1 cellular context compared by ENCODE assay signal in genomic region chr3:184378650-184379374, GRCh38.
TF ChIP-seq lines count a peak whose summit lies in the region.

No MANE protein-coding gene starts in this region.

TF ChIP-seq in SK-N-SH treated with all-trans-retinoic acid at 6 μM for 48 hours, 23 proteins besides CTCF, POLR2A, EP300 and RAD21 (continued from another document):
- TF ChIP-seq ZNF565 (CRISPR knock-in tag; conservative IDR thresholded peaks at IDR 0.05; ENCODE audit: low read depth) (no peak), ISL1 (CRISPR knock-in tag; IDR thresholded peaks at IDR 0.05) (no peak), POU6F1 (CRISPR knock-in tag; IDR thresholded peaks at IDR 0.05; ENCODE audit: borderline replicate concordance, low read depth) (no peak), SNAI2 (CRISPR knock-in tag; IDR thresholded peaks at IDR 0.05) (no peak), ZNF70 (CRISPR knock-in tag; IDR thresholded peaks at IDR 0.05) (no peak), TCF4 (CRISPR knock-in tag; IDR thresholded peaks at IDR 0.05; ENCODE audit: borderline replicate concordance) (no peak), CSRNP3 (CRISPR knock-in tag; IDR thresholded peaks at IDR 0.05) (no peak), ARNTL (CRISPR knock-in tag; IDR thresholded peaks at IDR 0.05; ENCODE audit: borderline replicate concordance, low read depth) (no peak), ZC3H10 (CRISPR knock-in tag; IDR thresholded peaks at IDR 0.05) (no peak), GLIS3 (CRISPR knock-in tag; IDR thresholded peaks at IDR 0.05) (no peak)
- TF ChIP-seq, protein P1, sequence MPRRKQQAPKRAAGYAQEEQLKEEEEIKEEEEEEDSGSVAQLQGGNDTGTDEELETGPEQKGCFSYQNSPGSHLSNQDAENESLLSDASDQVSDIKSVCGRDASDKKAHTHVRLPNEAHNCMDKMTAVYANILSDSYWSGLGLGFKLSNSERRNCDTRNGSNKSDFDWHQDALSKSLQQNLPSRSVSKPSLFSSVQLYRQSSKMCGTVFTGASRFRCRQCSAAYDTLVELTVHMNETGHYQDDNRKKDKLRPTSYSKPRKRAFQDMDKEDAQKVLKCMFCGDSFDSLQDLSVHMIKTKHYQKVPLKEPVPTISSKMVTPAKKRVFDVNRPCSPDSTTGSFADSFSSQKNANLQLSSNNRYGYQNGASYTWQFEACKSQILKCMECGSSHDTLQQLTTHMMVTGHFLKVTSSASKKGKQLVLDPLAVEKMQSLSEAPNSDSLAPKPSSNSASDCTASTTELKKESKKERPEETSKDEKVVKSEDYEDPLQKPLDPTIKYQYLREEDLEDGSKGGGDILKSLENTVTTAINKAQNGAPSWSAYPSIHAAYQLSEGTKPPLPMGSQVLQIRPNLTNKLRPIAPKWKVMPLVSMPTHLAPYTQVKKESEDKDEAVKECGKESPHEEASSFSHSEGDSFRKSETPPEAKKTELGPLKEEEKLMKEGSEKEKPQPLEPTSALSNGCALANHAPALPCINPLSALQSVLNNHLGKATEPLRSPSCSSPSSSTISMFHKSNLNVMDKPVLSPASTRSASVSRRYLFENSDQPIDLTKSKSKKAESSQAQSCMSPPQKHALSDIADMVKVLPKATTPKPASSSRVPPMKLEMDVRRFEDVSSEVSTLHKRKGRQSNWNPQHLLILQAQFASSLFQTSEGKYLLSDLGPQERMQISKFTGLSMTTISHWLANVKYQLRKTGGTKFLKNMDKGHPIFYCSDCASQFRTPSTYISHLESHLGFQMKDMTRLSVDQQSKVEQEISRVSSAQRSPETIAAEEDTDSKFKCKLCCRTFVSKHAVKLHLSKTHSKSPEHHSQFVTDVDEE (CRISPR knock-in tag; IDR thresholded peaks at IDR 0.05), result no peak
- TF ChIP-seq, protein P2, sequence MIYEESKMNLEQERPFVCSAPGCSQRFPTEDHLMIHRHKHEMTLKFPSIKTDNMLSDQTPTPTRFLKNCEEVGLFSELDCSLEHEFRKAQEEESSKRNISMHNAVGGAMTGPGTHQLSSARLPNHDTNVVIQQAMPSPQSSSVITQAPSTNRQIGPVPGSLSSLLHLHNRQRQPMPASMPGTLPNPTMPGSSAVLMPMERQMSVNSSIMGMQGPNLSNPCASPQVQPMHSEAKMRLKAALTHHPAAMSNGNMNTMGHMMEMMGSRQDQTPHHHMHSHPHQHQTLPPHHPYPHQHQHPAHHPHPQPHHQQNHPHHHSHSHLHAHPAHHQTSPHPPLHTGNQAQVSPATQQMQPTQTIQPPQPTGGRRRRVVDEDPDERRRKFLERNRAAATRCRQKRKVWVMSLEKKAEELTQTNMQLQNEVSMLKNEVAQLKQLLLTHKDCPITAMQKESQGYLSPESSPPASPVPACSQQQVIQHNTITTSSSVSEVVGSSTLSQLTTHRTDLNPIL (CRISPR knock-in tag; IDR thresholded peaks at IDR 0.05; ENCODE audit: low read depth), result no peak
